9 cellular contexts compared by ENCODE assay signal in genomic region chr2:27717070-27717453, GRCh38. TPM values are rescaled to one million over a fixed set of nuclear protein-coding genes. Genes with fewer than 3 reads are reported as not detected.
DNase-seq lines count a peak whose midpoint lies in the region; ATAC-seq and TF ChIP-seq lines count a peak whose summit lies in the region.
"Had no signal": no experiment of that assay in that cellular context is flagged by ENCODE, and none has a peak within 500 bp of the region (broad histone marks: within the 10 kb centered on the region; RNA-seq: fewer than 3 reads in every experiment).

No MANE protein-coding gene starts in this region.

- WGBS in testis, 2 donors = 8 to 30% methylated on average over 8 of the region's 8 CpGs

- no peaks in the 10 kb centered on the region for H3K9me3 Mint-ChIP-seq in activated CD8-positive, alpha-beta memory T cell treated with anti-CD3 and anti-CD28 coated beads, Interleukin-2, amount 10 ng/mL, durations not matched to agents 7 days and 5 days (ENCODE audit: low read depth)
- H3K9me3 Mint-ChIP-seq in activated CD4-positive, alpha-beta memory T cell treated with anti-CD3 and anti-CD28 coated beads for 36 hours = no peaks in the 10 kb centered on the region

- CTCF ChIA-PET in activated CD8-positive, alpha-beta memory T cell treated with anti-CD3 and anti-CD28 coated beads, Interleukin-2, amount 10 ng/mL, durations not matched to agents 7 days and 5 days (lab: Charles Lee) = interaction anchor here (1.4 to 2.2 kb wide), 4 partner anchors 9 to 35 kb away, joined by 4 to 12 read pairs (median 6); no protein-coding TSS in a partner anchor
- CTCF ChIA-PET in activated CD4-positive, alpha-beta memory T cell treated with anti-CD3 and anti-CD28 coated beads for 36 hours (lab: Charles Lee) = interaction anchor here (1.9 to 3.0 kb wide), 2 partner anchors 14 to 33 kb away, joined by 8 to 13 read pairs; no protein-coding TSS in a partner anchor

- POLR2A ChIA-PET in activated CD4-positive, alpha-beta memory T cell treated with anti-CD3 and anti-CD28 coated beads for 36 hours (lab: Charles Lee) = interaction anchor here (1.5 kb wide), 1 partner anchor 13 kb away, joined by 4 read pairs; no protein-coding TSS in a partner anchor

- DNase-seq in activated CD8-positive, alpha-beta memory T cell treated with anti-CD3 and anti-CD28 coated beads for 24 hours = peak; percentile 49
- no peak for DNase-seq in activated CD8-positive, alpha-beta memory T cell treated with anti-CD3 and anti-CD28 coated beads, Interleukin-2, amount 10 ng/mL, durations not matched to agents 7 days and 5 days
- DNase-seq in activated CD4-positive, alpha-beta memory T cell treated with anti-CD3 and anti-CD28 coated beads for 36 hours = peak; percentile 58
- DNase-seq in left cardiac atrium (peak; percentile 51), testis (peak; percentile 67), NCI-H524 treated with DMSO at 0.1 percent for 48 hours (lab: John Stamatoyannopoulos, UW) (no peak), NCI-H2081 (lab: John Stamatoyannopoulos, UW) (no peak), pons (ENCODE audit: low spot score) (no peak)

- ATAC-seq in activated CD8-positive, alpha-beta memory T cell treated with anti-CD3 and anti-CD28 coated beads, Interleukin-2, amount 10 ng/mL, durations not matched to agents 7 days and 5 days = no peak
- ATAC-seq in left cardiac atrium = peak; percentile 35 to 61

- no peaks in the 10 kb centered on the region for H3K9me3 ChIP-seq in testis
- H3K9me3 ChIP-seq: HAP-1 had no signal

- peaks cover 9% of the 10 kb centered on the region for H3K4me1 ChIP-seq in testis

- H3K27ac Mint-ChIP-seq in activated CD8-positive, alpha-beta memory T cell treated with anti-CD3 and anti-CD28 coated beads, Interleukin-2, amount 10 ng/mL, durations not matched to agents 7 days and 5 days = no peak overlapping the region
- H3K27ac Mint-ChIP-seq in activated CD4-positive, alpha-beta memory T cell treated with anti-CD3 and anti-CD28 coated beads for 36 hours = no peak overlapping the region

- TF ChIP-seq CTCF in testis (IDR thresholded peaks at IDR 0.05) = no peak

- no peak overlapping the region for H3K4me3 Mint-ChIP-seq in activated CD8-positive, alpha-beta memory T cell treated with anti-CD3 and anti-CD28 coated beads, Interleukin-2, amount 10 ng/mL, durations not matched to agents 7 days and 5 days
- H3K4me3 Mint-ChIP-seq in activated CD4-positive, alpha-beta memory T cell treated with anti-CD3 and anti-CD28 coated beads for 36 hours = peak overlapping the region; percentile 25

- peak overlapping the region; percentile 85 to 91 for H3K27ac ChIP-seq in testis

- H3K36me3 Mint-ChIP-seq in activated CD8-positive, alpha-beta memory T cell treated with anti-CD3 and anti-CD28 coated beads, Interleukin-2, amount 10 ng/mL, durations not matched to agents 7 days and 5 days = no peaks in the 10 kb centered on the region
- H3K36me3 Mint-ChIP-seq in activated CD4-positive, alpha-beta memory T cell treated with anti-CD3 and anti-CD28 coated beads for 36 hours = no peaks in the 10 kb centered on the region

- peaks cover 38% of the 10 kb centered on the region for H3K4me1 Mint-ChIP-seq in activated CD8-positive, alpha-beta memory T cell treated with anti-CD3 and anti-CD28 coated beads, Interleukin-2, amount 10 ng/mL, durations not matched to agents 7 days and 5 days
- H3K4me1 Mint-ChIP-seq in activated CD4-positive, alpha-beta memory T cell treated with anti-CD3 and anti-CD28 coated beads for 36 hours (ENCODE audit: low read depth) = peaks cover 44% of the 10 kb centered on the region

- H3K4me3 ChIP-seq in testis = no peak overlapping the region
- H3K4me3 ChIP-seq: HAP-1 had no signal

- intact Hi-C loops in activated CD4-positive, alpha-beta memory T cell treated with anti-CD3 and anti-CD28 coated beads for 36 hours (cut with micrococcal nuclease) = no loop called here
- intact Hi-C loops in left cardiac atrium (cut with DNase I) (no loop called here), testis (cut with DNase I; ENCODE audit: low total_unique reads) (no loop called here)

- H3K27me3 Mint-ChIP-seq in activated CD8-positive, alpha-beta memory T cell treated with anti-CD3 and anti-CD28 coated beads, Interleukin-2, amount 10 ng/mL, durations not matched to agents 7 days and 5 days = peaks cover 18% of the 10 kb centered on the region
- H3K27me3 Mint-ChIP-seq in activated CD4-positive, alpha-beta memory T cell treated with anti-CD3 and anti-CD28 coated beads for 36 hours = peaks cover 13% of the 10 kb centered on the region

- no peaks in the 10 kb centered on the region for H3K27me3 ChIP-seq in testis

- no peaks in the 10 kb centered on the region for H3K36me3 ChIP-seq in testis (ENCODE audit: low read depth, missing control alignments)
- H3K36me3 ChIP-seq: HAP-1 had no signal

- no peak for TF ChIP-seq POLR2A in testis (IDR thresholded peaks at IDR 0.05)

RNA-seq across cellular contexts. Expression of gene SLC4A1AP, which starts 53.4 kb away (rescaled TPM):
- 10 to 100 TPM; 27.8 to 28.2 TPM for total RNA-seq in activated CD8-positive, alpha-beta memory T cell treated with anti-CD3 and anti-CD28 coated beads, Interleukin-2, amount 10 ng/mL, durations not matched to agents 7 days and 5 days
- total RNA-seq in activated CD4-positive, alpha-beta memory T cell treated with anti-CD3 and anti-CD28 coated beads for 36 hours = 10 to 100 TPM; 26.5 TPM
- 10 to 100 TPM; 16.5 to 20.7 TPM for total RNA-seq in left cardiac atrium
- total RNA-seq in testis = 10 to 100 TPM; 55.3 to 56.5 TPM
- 60.5 TPM for polyA plus RNA-seq in testis (ENCODE audit: insufficient read depth, low read depth, low replicate concordance)

RNA-seq across cellular contexts. Expression of gene SUPT7L, which starts 53.6 kb away (rescaled TPM):
- 10 to 100 TPM; 34.8 to 39.7 TPM for total RNA-seq in activated CD8-positive, alpha-beta memory T cell treated with anti-CD3 and anti-CD28 coated beads, Interleukin-2, amount 10 ng/mL, durations not matched to agents 7 days and 5 days
- total RNA-seq in activated CD4-positive, alpha-beta memory T cell treated with anti-CD3 and anti-CD28 coated beads for 36 hours = 10 to 100 TPM; 30.1 to 30.3 TPM
- 10 to 100 TPM; 22.6 to 23.6 TPM for total RNA-seq in left cardiac atrium
- 10 to 100 TPM; 39.3 to 39.9 TPM for total RNA-seq in testis
- polyA plus RNA-seq in testis (ENCODE audit: insufficient read depth, low read depth, low replicate concordance) = 40.4 TPM

RNA-seq across cellular contexts. Expression of gene MRPL33, which starts 54.5 kb away (rescaled TPM):
- 10 to 100 TPM; 49.0 to 62.0 TPM for total RNA-seq in activated CD8-positive, alpha-beta memory T cell treated with anti-CD3 and anti-CD28 coated beads, Interleukin-2, amount 10 ng/mL, durations not matched to agents 7 days and 5 days
- 10 to 100 TPM; 83.3 to 84.2 TPM for total RNA-seq in activated CD4-positive, alpha-beta memory T cell treated with anti-CD3 and anti-CD28 coated beads for 36 hours
- total RNA-seq in left cardiac atrium (100 to 1,000 TPM; 198 to 226 TPM), testis (100 to 1,000 TPM; 142 to 175 TPM)
- 204 TPM for polyA plus RNA-seq in testis (ENCODE audit: insufficient read depth, low read depth, low replicate concordance)

Comparison
In these comparisons a context has a peak if more than half of its experiments do, and no peak if none do; other contexts are left out.
1. DNase-seq: peak in activated CD8-positive, alpha-beta memory T cell treated with anti-CD3 and anti-CD28 coated beads for 24 hours (single experiment), activated CD4-positive, alpha-beta memory T cell treated with anti-CD3 and anti-CD28 coated beads for 36 hours (single experiment), left cardiac atrium (single experiment) and testis (single experiment); none in activated CD8-positive, alpha-beta memory T cell treated with anti-CD3 and anti-CD28 coated beads, Interleukin-2, amount 10 ng/mL, durations not matched to agents 7 days and 5 days (single experiment), NCI-H524 treated with DMSO at 0.1 percent for 48 hours (single experiment), NCI-H2081 (0 of 2) and pons (single experiment).